Comparison of ENCODE assay signal across 9 cellular contexts in genomic region chr7:86904949-86905834, GRCh38.
A peak's percentile ranks its signal among the peaks of the same experiment; 100 is the strongest.
DNase-seq lines count a peak whose midpoint lies in the region; ATAC-seq and TF ChIP-seq lines count a peak whose summit lies in the region.
"Had no signal": no experiment of that assay in that cellular context is flagged by ENCODE, and none has a peak within 500 bp of the region (broad histone marks: within the 10 kb centered on the region; RNA-seq: fewer than 3 reads in every experiment).

No MANE protein-coding gene starts in this region.

- CTCF ChIA-PET in WTC11 (lab: Charles Lee), result interaction anchor here (0.6 to 2.1 kb wide), 52 partner anchors 8 to 653 kb away, joined by 3 to 37 read pairs (median 4); partner anchors contain the start of gene DMTF1

- no peaks in the 10 kb centered on the region for H3K27me3 Mint-ChIP-seq in WTC11 (ENCODE audit: low read depth)
- H3K27me3 Mint-ChIP-seq in T-helper 2 cell treated with Interferon-gamma antibody and Interleukin-4, amounts not matched to agents 5 μg/mL and 100 μg/mL, for 36 hours (ENCODE audit: low read depth), result no peaks in the 10 kb centered on the region
- H3K27me3 Mint-ChIP-seq: IgD-negative memory B cell had no signal

- POLR2A ChIA-PET in WTC11 (lab: Charles Lee), result no interaction called here

- H3K36me3 Mint-ChIP-seq in WTC11, result peaks cover 9% of the 10 kb centered on the region; the same call in 1 of the 2 replicates
- no peaks in the 10 kb centered on the region for H3K36me3 Mint-ChIP-seq in activated naive CD4-positive, alpha-beta T cell treated with anti-CD3 and anti-CD28 coated beads, Interleukin-2, amount 50 U/mL, for 72 hours
- H3K36me3 Mint-ChIP-seq in T-helper 2 cell treated with Interferon-gamma antibody and Interleukin-4, amounts not matched to agents 5 μg/mL and 100 μg/mL, for 36 hours (ENCODE audit: low read depth), result no peaks in the 10 kb centered on the region
- H3K36me3 Mint-ChIP-seq: IgD-negative memory B cell had no signal

- ATAC-seq in WTC11 (peak; percentile 84), left lobe of liver (peak; percentile 75)
- no peak for ATAC-seq in activated naive CD4-positive, alpha-beta T cell treated with anti-CD3 and anti-CD28 coated beads, Interleukin-2, amount 50 U/mL, for 72 hours

- no peaks in the 10 kb centered on the region for H3K4me1 Mint-ChIP-seq in WTC11
- no peaks in the 10 kb centered on the region for H3K4me1 Mint-ChIP-seq in T-helper 2 cell treated with Interferon-gamma antibody and Interleukin-4, amounts not matched to agents 5 μg/mL and 100 μg/mL, for 36 hours (ENCODE audit: low read depth)

- TF ChIP-seq CTCF in GM12874 (IDR thresholded peaks at IDR 0.05; ENCODE audit: insufficient read depth, low read depth, low read length), result peak; percentile 48
- no peak; the same call in 1 of the 2 replicates for TF ChIP-seq CTCF in WTC11 (IDR thresholded peaks at IDR 0.05)

- no peak overlapping the region for H3K27ac Mint-ChIP-seq in WTC11
- no peak overlapping the region for H3K27ac Mint-ChIP-seq in activated naive CD4-positive, alpha-beta T cell treated with anti-CD3 and anti-CD28 coated beads, Interleukin-2, amount 50 U/mL, for 72 hours
- H3K27ac Mint-ChIP-seq in T-helper 2 cell treated with Interferon-gamma antibody and Interleukin-4, amounts not matched to agents 5 μg/mL and 100 μg/mL, for 36 hours, result no peak overlapping the region
- H3K27ac Mint-ChIP-seq: IgD-negative memory B cell had no signal

- no peaks in the 10 kb centered on the region for H3K9me3 Mint-ChIP-seq in WTC11
- H3K9me3 Mint-ChIP-seq in activated naive CD4-positive, alpha-beta T cell treated with anti-CD3 and anti-CD28 coated beads, Interleukin-2, amount 50 U/mL, for 72 hours, result no peaks in the 10 kb centered on the region
- no peaks in the 10 kb centered on the region for H3K9me3 Mint-ChIP-seq in T-helper 2 cell treated with Interferon-gamma antibody and Interleukin-4, amounts not matched to agents 5 μg/mL and 100 μg/mL, for 36 hours
- H3K9me3 Mint-ChIP-seq: IgD-negative memory B cell had no signal

- DNase-seq in Ammon's horn (ENCODE audit: low spot score), result peak; percentile 45
- peak; percentile 6 for DNase-seq in Jurkat, Clone E6-1 (ENCODE audit: low read depth, low spot score)
- DNase-seq in WTC11 (ENCODE audit: low spot score), result peak; percentile 12
- no peak for DNase-seq in left lobe of liver (ENCODE audit: low spot score)
- no peak for DNase-seq in NCI-H187 treated with DMSO at 0.1 percent for 48 hours (lab: John Stamatoyannopoulos, UW)
- DNase-seq in activated naive CD4-positive, alpha-beta T cell treated with anti-CD3 and anti-CD28 coated beads, Interleukin-2, amount 50 U/mL, for 72 hours (ENCODE audit: low spot score in 2 of 2), result no peak
- no peak for DNase-seq in T-helper 2 cell treated with Interferon-gamma antibody and Interleukin-4, amounts not matched to agents 5 μg/mL and 100 μg/mL, for 36 hours (ENCODE audit: low spot score)

- no peak overlapping the region for H3K4me3 ChIP-seq in Jurkat, Clone E6-1 (ENCODE audit: low read length)

- no peak overlapping the region for H3K4me3 Mint-ChIP-seq in WTC11
- no peak overlapping the region for H3K4me3 Mint-ChIP-seq in T-helper 2 cell treated with Interferon-gamma antibody and Interleukin-4, amounts not matched to agents 5 μg/mL and 100 μg/mL, for 36 hours
- H3K4me3 Mint-ChIP-seq: IgD-negative memory B cell had no signal

TF ChIP-seq in WTC11, 78 proteins besides CTCF, POLR2A, EP300 and RAD21:
- TF ChIP-seq ZNF512 (CRISPR knock-in tag; IDR thresholded peaks at IDR 0.05; ENCODE audit: borderline replicate concordance) (peak; percentile 32; the same call in 1 of the 2 replicates), SP1 (CRISPR knock-in tag; conservative IDR thresholded peaks at IDR 0.05) (no peak)
TF ChIP-seq in WTC11: peak in this region for 1.

Comparison
In these comparisons a context has a peak if more than half of its experiments do, and no peak if none do; other contexts are left out.
1. DNase-seq: peak in Ammon's horn (single experiment), Jurkat, Clone E6-1 (single experiment) and WTC11 (single experiment); none in left lobe of liver (single experiment), NCI-H187 treated with DMSO at 0.1 percent for 48 hours (single experiment), activated naive CD4-positive, alpha-beta T cell treated with anti-CD3 and anti-CD28 coated beads, Interleukin-2, amount 50 U/mL, for 72 hours (0 of 2) and T-helper 2 cell treated with Interferon-gamma antibody and Interleukin-4, amounts not matched to agents 5 μg/mL and 100 μg/mL, for 36 hours (single experiment).
2. ATAC-seq: peak in WTC11 (single experiment) and left lobe of liver (single experiment); none in activated naive CD4-positive, alpha-beta T cell treated with anti-CD3 and anti-CD28 coated beads, Interleukin-2, amount 50 U/mL, for 72 hours (0 of 2).